9 cellular contexts compared by ENCODE assay signal in the genomic region with DNA sequence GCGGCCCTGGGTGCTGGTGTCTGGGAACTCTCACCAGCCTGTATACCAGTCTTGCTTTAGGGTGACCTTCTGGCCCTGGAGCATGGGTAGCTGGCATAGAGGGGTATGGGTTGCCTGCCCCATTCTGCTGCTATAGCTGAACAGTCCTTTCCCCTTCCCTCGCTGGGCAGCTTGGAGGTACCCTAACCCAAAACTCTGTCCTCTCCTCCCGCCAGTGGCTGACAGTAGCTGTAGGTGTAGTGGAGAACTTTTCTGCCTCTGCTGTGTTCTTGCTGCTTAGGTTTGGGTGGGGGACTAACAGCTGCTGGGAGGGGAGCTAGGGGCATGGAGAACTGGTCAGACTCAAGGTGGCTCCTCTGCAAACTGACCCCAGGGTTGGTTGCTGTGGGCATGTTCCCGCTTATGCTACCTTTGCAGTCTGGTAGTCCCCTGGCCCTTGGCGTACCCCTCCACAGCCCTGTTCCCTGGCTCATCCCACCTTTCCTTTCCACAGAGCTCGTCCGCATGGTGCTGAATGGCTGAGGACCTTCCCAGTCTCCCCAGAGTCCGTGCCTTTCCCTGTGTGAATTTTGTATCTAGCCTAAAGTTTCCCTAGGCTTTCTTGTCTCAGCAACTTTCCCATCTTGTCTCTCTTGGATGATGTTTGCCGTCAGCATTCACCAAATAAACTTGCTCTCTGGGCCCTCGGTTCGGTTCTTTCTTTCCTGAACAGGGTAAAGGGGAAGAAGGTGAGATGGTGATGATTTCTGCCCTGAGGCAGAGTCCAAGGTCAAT. TPM values are rescaled to one million over a fixed set of nuclear protein-coding genes. Genes with fewer than 3 reads are reported as not detected.
DNase-seq lines count a peak whose midpoint lies in the region; ATAC-seq and TF ChIP-seq lines count a peak whose summit lies in the region.
"Had no signal": no experiment of that assay in that cellular context is flagged by ENCODE, and none has a peak within 500 bp of the region (broad histone marks: within the 10 kb centered on the region; RNA-seq: fewer than 3 reads in every experiment).

No MANE protein-coding gene starts in this region.

- no peak for ATAC-seq in RWPE2 (ENCODE audit: low read depth)
- ATAC-seq in GM18519 (IDR thresholded peaks at IDR 0.05; ENCODE audit: low FRiP score, unreplicated experiment), result no peak

- 58% methylated on average over 11 of the region's 11 CpGs for WGBS in prostate gland

- peaks cover 15% of the 10 kb centered on the region for H4K20me1 ChIP-seq in DOHH2 (ENCODE audit: control insufficient read depth, insufficient read depth, low read depth, low read length)

- peaks cover 48% of the 10 kb centered on the region for H3K79me2 ChIP-seq in DOHH2 (ENCODE audit: control insufficient read depth, low read length)

- no peaks in the 10 kb centered on the region for H3K27me3 ChIP-seq in DOHH2 (ENCODE audit: control insufficient read depth, low read length)
- H3K27me3 ChIP-seq in RWPE2 (ENCODE audit: insufficient read depth, poor library complexity, severe bottlenecking), result no peaks in the 10 kb centered on the region
- no peaks in the 10 kb centered on the region for H3K27me3 ChIP-seq in prostate gland (replicated peaks; ENCODE audit: insufficient read depth)

- no peak overlapping the region for H3K27ac ChIP-seq in DOHH2 (ENCODE audit: low read depth, low read length)
- H3K27ac ChIP-seq in RWPE2 (ENCODE audit: poor library complexity, severe bottlenecking), result peak overlapping the region; percentile 87
- peak overlapping the region; percentile 97 to 98 for H3K27ac ChIP-seq in prostate gland

- no peaks in the 10 kb centered on the region for H3K9me2 ChIP-seq in DOHH2 (replicated peaks; ENCODE audit: control insufficient read depth, low read length)

- TF ChIP-seq CTCF in DOHH2 (IDR thresholded peaks at IDR 0.05; ENCODE audit: low read depth, low read length, poor library complexity, severe bottlenecking) (no peak), RWPE2 (IDR thresholded peaks at IDR 0.05; ENCODE audit: poor library complexity, severe bottlenecking) (no peak), prostate gland (IDR thresholded peaks at IDR 0.05) (no peak)

- H3K9me3 ChIP-seq in DOHH2 (ENCODE audit: control insufficient read depth, insufficient read depth, low read length), result no peaks in the 10 kb centered on the region
- no peaks in the 10 kb centered on the region for H3K9me3 ChIP-seq in RWPE2 (ENCODE audit: severe bottlenecking)
- no peaks in the 10 kb centered on the region for H3K9me3 ChIP-seq in prostate gland

- peak; percentile 27 for TF ChIP-seq POLR2A in erythroblast (IDR thresholded peaks at IDR 0.05; ENCODE audit: low read length)
- TF ChIP-seq POLR2A in prostate gland (IDR thresholded peaks at IDR 0.05), result no peak

- H3K4me3 ChIP-seq in DOHH2 (ENCODE audit: low read length), result peak overlapping the region; percentile 91
- no peak overlapping the region for H3K4me3 ChIP-seq in RWPE2 (ENCODE audit: severe bottlenecking)
- H3K4me3 ChIP-seq in prostate gland, result peak overlapping the region; percentile 58 to 71

- intact Hi-C loops in prostate gland (cut with DNase I) (no loop called here), head of caudate nucleus (cut with DNase I) (no loop called here)

- H3K36me3 ChIP-seq in DOHH2 (ENCODE audit: control insufficient read depth, low read length), result peaks cover 77% of the 10 kb centered on the region
- peaks cover 75% of the 10 kb centered on the region for H3K36me3 ChIP-seq in RWPE2 (ENCODE audit: low read depth)
- peaks cover 10 to 14% of the 10 kb centered on the region in 2 donors for H3K36me3 ChIP-seq in prostate gland

- H3K4me1 ChIP-seq in DOHH2 (ENCODE audit: control insufficient read depth, low read length) (peaks cover 35% of the 10 kb centered on the region), RWPE2 (ENCODE audit: insufficient read depth, poor library complexity, severe bottlenecking) (peaks cover 4% of the 10 kb centered on the region), prostate gland (replicated peaks) (peaks cover 12% of the 10 kb centered on the region)

- H3F3A ChIP-seq in DOHH2 (ENCODE audit: control insufficient read depth, insufficient read depth), result peaks cover 33% of the 10 kb centered on the region

- DNase-seq in RWPE2 (ENCODE audit: low spot score) (no peak), erythroblast (lab: John Stamatoyannopoulos, UW) (no peak), prostate gland (ENCODE audit: low spot score) (no peak), DMS 273 treated with DMSO at 0.1 percent for 48 hours (lab: John Stamatoyannopoulos, UW) (no peak), anterior cingulate cortex (lab: John Stamatoyannopoulos, UW) (no peak), head of caudate nucleus (no peak)
- DNase-seq: NCI-H1694 treated with DMSO at 0.1 percent for 48 hours had no signal

- H3K4me2 ChIP-seq in DOHH2 (ENCODE audit: low read length), result peak overlapping the region; percentile 94

RNA-seq across cellular contexts. Expression of gene MYL6, which starts 2.9 kb away (rescaled TPM):
- 1,000 to 10,000 TPM; 1,587 to 1,792 TPM for total RNA-seq in prostate gland

RNA-seq across cellular contexts. Expression of gene MYL6B, which starts 8.7 kb away (rescaled TPM):
- 100 to 1,000 TPM in 1 of 2 donors, 10 to 100 TPM in 1; 66.4 to 203 TPM for total RNA-seq in prostate gland

RNA-seq across cellular contexts. Expression of gene SMARCC2, which starts 28.2 kb away (rescaled TPM):
- 100 to 1,000 TPM in 1 of 2 donors, 10 to 100 TPM in 1; 60.4 to 101 TPM for total RNA-seq in prostate gland

RNA-seq across cellular contexts. Expression of gene ESYT1, which starts 33.0 kb away (rescaled TPM):
- total RNA-seq in prostate gland, result 100 to 1,000 TPM in 1 of 2 donors, 10 to 100 TPM in 1; 66.8 to 167 TPM

RNA-seq across cellular contexts. Expression of gene ZC3H10, which starts 43.0 kb away (rescaled TPM):
- total RNA-seq in prostate gland, result 1 to 10 TPM; 4.6 to 9.1 TPM
